9 cellular contexts compared by ENCODE assay signal in the genomic region with DNA sequence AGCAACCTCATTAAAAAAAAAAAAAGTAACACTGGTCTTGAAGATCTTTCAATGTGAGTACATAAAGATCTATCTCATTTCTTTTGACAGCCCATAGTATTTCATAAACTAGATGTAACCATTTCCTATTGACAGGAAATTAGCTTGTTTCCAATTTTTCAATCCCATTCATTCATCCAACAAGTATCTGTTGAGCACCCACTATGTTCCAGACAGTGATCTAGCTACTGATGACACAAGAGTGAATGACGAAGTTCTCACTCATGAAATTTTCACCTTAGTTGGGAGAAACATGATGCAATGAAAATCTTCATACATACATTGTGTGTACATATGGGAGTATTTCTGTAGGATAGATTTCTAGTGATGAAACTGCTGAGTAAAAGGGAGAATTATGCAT. TPM values are rescaled to one million over a fixed set of nuclear protein-coding genes. Genes with fewer than 3 reads are reported as not detected.
DNase-seq lines count a peak whose midpoint lies in the region; ATAC-seq and TF ChIP-seq lines count a peak whose summit lies in the region.
"Had no signal": no experiment of that assay in that cellular context is flagged by ENCODE, and none has a peak within 500 bp of the region (broad histone marks: within the 10 kb centered on the region; RNA-seq: fewer than 3 reads in every experiment).

No MANE protein-coding gene starts in this region.

- H4K91ac ChIP-seq in neuronal stem cell (ENCODE audit: low read depth, low read length, poor library complexity) = no peak overlapping the region

- TF ChIP-seq CTCF in Caco-2 (IDR thresholded peaks at IDR 0.05; ENCODE audit: insufficient read depth in 1 of 2, low read depth in 1 of 2, low read length in 1 of 2, severe bottlenecking in 1 of 2, unreplicated experiment in 1 of 2) = no peak
- no peak for TF ChIP-seq CTCF in dorsolateral prefrontal cortex (IDR thresholded peaks at IDR 0.05 in 54 of 56, conservative IDR thresholded peaks at IDR 0.05 in 2 of 56; ENCODE audit: low read depth in 1 of 56, partially characterized antibody in 56 of 56)

- no peaks in the 10 kb centered on the region for H3K9me3 ChIP-seq in Caco-2
- H3K9me3 ChIP-seq in neuronal stem cell (replicated peaks in 1 of 2; ENCODE audit: control insufficient read depth in 2 of 2, insufficient read depth in 1 of 2, low read depth in 1 of 2, low read length in 2 of 2) = no peaks in the 10 kb centered on the region

- ATAC-seq in stimulated activated memory B cell treated with anti-CD40 and anti-IgM and Interleukin-4, amounts not matched to agents 10 μg/mL and 1 μg/mL and 100 μg/mL, for 72 hours = no peak

- no peak overlapping the region for H3K4ac ChIP-seq in neuronal stem cell (ENCODE audit: low read length)

- no CpG with 5 or more reads among the region's 1 CpG for WGBS in neuronal stem cell (ENCODE audit: extremely low coverage in 2 of 2, insufficient read length in 2 of 2, insufficient replicate concordance in 1 of 2), 2 donors

- H3K4me3 ChIP-seq in Caco-2 (ENCODE audit: low read depth, low read length) = no peak overlapping the region
- peak overlapping the region in 56 of 59 donors; percentile 26 to 80 (median 64) for H3K4me3 ChIP-seq in dorsolateral prefrontal cortex
- no peak overlapping the region for H3K4me3 ChIP-seq in neuronal stem cell (ENCODE audit: low read length in 2 of 2)

- no peak overlapping the region for H3K18ac ChIP-seq in neuronal stem cell (ENCODE audit: low read length)

- H3K27ac Mint-ChIP-seq in Caco-2 (ENCODE audit: unreplicated experiment) = no peak overlapping the region
- H3K27ac Mint-ChIP-seq in stimulated activated memory B cell treated with anti-CD40 and anti-IgM and Interleukin-4, amounts not matched to agents 10 μg/mL and 1 μg/mL and 100 μg/mL, for 72 hours = no peak overlapping the region

- H4K8ac ChIP-seq in neuronal stem cell (ENCODE audit: low read depth, low read length) = no peak overlapping the region

- H3K9ac ChIP-seq in neuronal stem cell (ENCODE audit: low read depth, low read length, poor library complexity) = no peak overlapping the region

- H2BK12ac ChIP-seq in neuronal stem cell (ENCODE audit: low read length) = no peak overlapping the region

- peak overlapping the region; percentile 87 for H2AFZ ChIP-seq in neuronal stem cell (ENCODE audit: low read length)

- no peak overlapping the region for H2BK15ac ChIP-seq in neuronal stem cell (ENCODE audit: low read length)

- no peak overlapping the region for H2BK120ac ChIP-seq in neuronal stem cell (ENCODE audit: low read depth, low read length)

- DNase-seq in Caco-2 = no peak
- peak; percentile 17 for DNase-seq in MV-4-11 (lab: John Stamatoyannopoulos, UW)
- no peak for DNase-seq in dorsolateral prefrontal cortex
- DNase-seq in neuronal stem cell (ENCODE audit: low spot score) = no peak
- no peak for DNase-seq in NCI-H2227 treated with DMSO at 0.1 percent for 48 hours (lab: John Stamatoyannopoulos, UW)
- no peak for DNase-seq in GM19238 (ENCODE audit: insufficient read length, low spot score)
- DNase-seq in GF-D8 (lab: John Stamatoyannopoulos, UW) = no peak
- DNase-seq: SHP77 treated with DMSO at 0.1 percent for 48 hours had no signal

- peaks cover 37% of the 10 kb centered on the region for H3K27me3 Mint-ChIP-seq in Caco-2 (ENCODE audit: insufficient read depth, unreplicated experiment)
- H3K27me3 Mint-ChIP-seq in stimulated activated memory B cell treated with anti-CD40 and anti-IgM and Interleukin-4, amounts not matched to agents 10 μg/mL and 1 μg/mL and 100 μg/mL, for 72 hours = peaks cover 28% of the 10 kb centered on the region

- H2AK5ac ChIP-seq in neuronal stem cell (ENCODE audit: low read depth, low read length) = no peak overlapping the region

- H3K36me3 Mint-ChIP-seq in Caco-2 (ENCODE audit: insufficient read depth, unreplicated experiment) = no peaks in the 10 kb centered on the region
- H3K36me3 Mint-ChIP-seq in stimulated activated memory B cell treated with anti-CD40 and anti-IgM and Interleukin-4, amounts not matched to agents 10 μg/mL and 1 μg/mL and 100 μg/mL, for 72 hours = no peaks in the 10 kb centered on the region

- H3K27me3 ChIP-seq in Caco-2 (replicated peaks; ENCODE audit: control insufficient read depth, insufficient read depth, low read length) (no peaks in the 10 kb centered on the region), dorsolateral prefrontal cortex (peaks cover 0 to 21% (median 0%) of the 10 kb centered on the region in 45 donors), neuronal stem cell (ENCODE audit: control insufficient read depth in 3 of 3, insufficient read depth in 3 of 3, low read depth in 1 of 3, low read length in 3 of 3) (peaks cover 4 to 68% (median 19%) of the 10 kb centered on the region in 3 experiments)

- no peaks in the 10 kb centered on the region for H3K4me1 ChIP-seq in Caco-2
- peaks cover 0 to 8% of the 10 kb centered on the region in 2 donors for H3K4me1 ChIP-seq in neuronal stem cell (ENCODE audit: control insufficient read depth in 2 of 2, insufficient read depth in 1 of 2, low read depth in 1 of 2, low read length in 2 of 2)

- no peaks in the 10 kb centered on the region for H3K36me3 ChIP-seq in Caco-2 (ENCODE audit: control insufficient read depth, insufficient read depth, low read length)
- H3K36me3 ChIP-seq in neuronal stem cell (replicated peaks in 1 of 2; ENCODE audit: control insufficient read depth in 2 of 2, insufficient read depth in 2 of 2, low read length in 2 of 2) = no peaks in the 10 kb centered on the region

- CTCF ChIA-PET in Caco-2 (lab: Charles Lee) = interaction anchor here (0.5 kb wide), 1 partner anchor 1820 kb away, joined by 3 read pairs; no protein-coding TSS in a partner anchor

- H3K14ac ChIP-seq in neuronal stem cell (ENCODE audit: low read length) = no peak overlapping the region

- peaks cover 6% of the 10 kb centered on the region for H3K4me1 Mint-ChIP-seq in Caco-2 (ENCODE audit: low read depth, unreplicated experiment)
- H3K4me1 Mint-ChIP-seq in stimulated activated memory B cell treated with anti-CD40 and anti-IgM and Interleukin-4, amounts not matched to agents 10 μg/mL and 1 μg/mL and 100 μg/mL, for 72 hours = peaks cover 51% of the 10 kb centered on the region

- intact Hi-C loops in Caco-2 (cut with micrococcal nuclease; ENCODE audit: unreplicated experiment) (no loop called here), dorsolateral prefrontal cortex (cut with DNase I) (loop anchor here in 1 of 2 donors (5.0 to 10.0 kb wide), 2 partner anchors 42 to 305 kb away; no protein-coding TSS in a partner anchor)

- H3K4me2 ChIP-seq in neuronal stem cell (ENCODE audit: insufficient read depth, low read length, poor library complexity, severe bottlenecking) = no peak overlapping the region

- H3K27ac ChIP-seq in dorsolateral prefrontal cortex = peak overlapping the region in 20 of 59 donors; percentile 18 to 74 (median 55)
- H3K27ac ChIP-seq in neuronal stem cell (replicated peaks; ENCODE audit: low read length) = no peak overlapping the region

- H2BK5ac ChIP-seq in neuronal stem cell (ENCODE audit: low read length) = no peak overlapping the region

- peak overlapping the region; percentile 57 for H3K4me3 Mint-ChIP-seq in Caco-2 (ENCODE audit: unreplicated experiment)
- no peak overlapping the region for H3K4me3 Mint-ChIP-seq in stimulated activated memory B cell treated with anti-CD40 and anti-IgM and Interleukin-4, amounts not matched to agents 10 μg/mL and 1 μg/mL and 100 μg/mL, for 72 hours

- POLR2A ChIA-PET in Caco-2 (lab: Charles Lee) = no interaction called here

- peaks cover 1% of the 10 kb centered on the region for H3K79me1 ChIP-seq in neuronal stem cell (ENCODE audit: low read depth, low read length)

- no peak overlapping the region for H3K23ac ChIP-seq in neuronal stem cell (ENCODE audit: low read depth, low read length, poor library complexity)

- H3K9me3 Mint-ChIP-seq in Caco-2 (ENCODE audit: unreplicated experiment) = no peaks in the 10 kb centered on the region
- H3K9me3 Mint-ChIP-seq in stimulated activated memory B cell treated with anti-CD40 and anti-IgM and Interleukin-4, amounts not matched to agents 10 μg/mL and 1 μg/mL and 100 μg/mL, for 72 hours = no peaks in the 10 kb centered on the region

- BruUV-seq in Caco-2 (replicated peaks; lab: Mats Ljungman, UMichigan) = no TSS peak

RNA-seq across cellular contexts. Expression of a gene that starts 1.7 kb away (rescaled TPM):
- total RNA-seq in Caco-2 (2022) (not detected in 2 replicates), dorsolateral prefrontal cortex (10 to 100 TPM in 37 of 120 experiments, 1 to 10 TPM in 83; 1.1 to 23.5 (median 7.0) TPM)
- polyA plus RNA-seq in neuronal stem cell (2013, experiment 1 of 2) = 0.11 TPM
- polyA plus RNA-seq in neuronal stem cell (2013, experiment 2 of 2) = 0.15 TPM

Comparison
In these comparisons a context has a peak if more than half of its experiments do, and no peak if none do; other contexts are left out.
1. H3K4me3 ChIP-seq: peak in dorsolateral prefrontal cortex (56 of 59); none in Caco-2 (single experiment) and neuronal stem cell (0 of 2).